In genomic region chr14:54300881-54301280, GRCh38 we compare ENCODE assay signal across 20 cellular contexts.
"Had no signal": no experiment of that assay in that cellular context is flagged by ENCODE, and none has a peak within 500 bp of the region (broad histone marks: within the 10 kb centered on the region; RNA-seq: fewer than 3 reads in every experiment).

No MANE protein-coding gene starts in this region.

- H3K4me3 ChIP-seq: ascending aorta, heart right ventricle, smooth muscle cell, testis had no signal

- DNase-seq: activated T-cell treated with anti-CD3 and anti-CD28 coated beads, Interleukin-2, amount 50 U/mL, for 1 hour; brain microvascular endothelial cell; caudate nucleus; effector CD4-positive, alpha-beta T cell; heart right ventricle; stimulated activated CD4-positive, alpha-beta T cell treated with anti-CD3 and anti-CD28 coated beads, Interleukin-15, amount 100 ng/mL, for 24 hours; stimulated activated CD4-positive, alpha-beta T cell treated with anti-CD3 and anti-CD28 coated beads, Interleukin-2, amount 100 ng/mL, for 48 hours; stimulated activated CD8-positive, alpha-beta memory T cell treated with anti-CD3 and anti-CD28 coated beads, Interleukin-4, amount 100 ng/mL, for 48 hours; stimulated activated naive B cell treated with anti-CD40 and anti-IgM and Interleukin-4, amounts not matched to agents 10 μg/mL and 1 μg/mL and 100 μg/mL, for 72 hours; SW 1271; testis had no signal

- H3K36me3 ChIP-seq: ascending aorta, brain microvascular endothelial cell, heart right ventricle had no signal

- FAIRE-seq: endometrium, keratinocyte, TTC549 had no signal

- ATAC-seq: activated naive CD4-positive, alpha-beta T cell treated with anti-CD3 and anti-CD28 coated beads, Interleukin-2, amount 50 U/mL, for 72 hours; natural killer cell treated with Interleukin-12 subunit alpha and Interleukin-12 subunit beta and Interleukin-15 and Interleukin-18, amount 100 ng/mL, for 72 hours; sciatic nerve; WTC11 had no signal

- H3K9me3 ChIP-seq: ascending aorta, heart right ventricle, testis had no signal

- H3K4me1 ChIP-seq: ascending aorta, heart right ventricle, testis had no signal

- H3K27ac ChIP-seq: ascending aorta, brain microvascular endothelial cell, testis had no signal

- H3K27me3 ChIP-seq: ascending aorta, testis had no signal
